ENCODE assay signal across 1 cellular context in genomic region chr10:99484626-99485581, GRCh38.
TF ChIP-seq lines count a peak whose summit lies in the region.

No MANE protein-coding gene starts in this region.

TF ChIP-seq in HCT116, 20 proteins besides CTCF, POLR2A, EP300 and RAD21 (continued from another document):
- TF ChIP-seq REST (IDR thresholded peaks at IDR 0.05; ENCODE audit: low read depth) (no peak), JUND (IDR thresholded peaks at IDR 0.05) (no peak), FOSL1 (IDR thresholded peaks at IDR 0.05; ENCODE audit: low read depth) (no peak), ATF3 (IDR thresholded peaks at IDR 0.05) (no peak), POLR2AphosphoS5 (IDR thresholded peaks at IDR 0.05; ENCODE audit: low read depth, low read length) (no peak), TCF7L2 (IDR thresholded peaks at IDR 0.05; ENCODE audit: borderline replicate concordance, extremely low read depth, insufficient read depth, insufficient read length) (no peak), EZH2phosphoT487 (IDR thresholded peaks at IDR 0.05; ENCODE audit: borderline replicate concordance) (no peak), ELF1 (IDR thresholded peaks at IDR 0.05; ENCODE audit: borderline replicate concordance, low read depth) (no peak), ZBTB33 (IDR thresholded peaks at IDR 0.05; ENCODE audit: extremely low read depth, insufficient replicate concordance, low read length) (no peak), CEBPB (IDR thresholded peaks at IDR 0.05; ENCODE audit: low read depth) (no peak)
TF ChIP-seq in HCT116: peak in this region for 0.
